Comparison of ENCODE assay signal across 1 cellular context in the genomic region with DNA sequence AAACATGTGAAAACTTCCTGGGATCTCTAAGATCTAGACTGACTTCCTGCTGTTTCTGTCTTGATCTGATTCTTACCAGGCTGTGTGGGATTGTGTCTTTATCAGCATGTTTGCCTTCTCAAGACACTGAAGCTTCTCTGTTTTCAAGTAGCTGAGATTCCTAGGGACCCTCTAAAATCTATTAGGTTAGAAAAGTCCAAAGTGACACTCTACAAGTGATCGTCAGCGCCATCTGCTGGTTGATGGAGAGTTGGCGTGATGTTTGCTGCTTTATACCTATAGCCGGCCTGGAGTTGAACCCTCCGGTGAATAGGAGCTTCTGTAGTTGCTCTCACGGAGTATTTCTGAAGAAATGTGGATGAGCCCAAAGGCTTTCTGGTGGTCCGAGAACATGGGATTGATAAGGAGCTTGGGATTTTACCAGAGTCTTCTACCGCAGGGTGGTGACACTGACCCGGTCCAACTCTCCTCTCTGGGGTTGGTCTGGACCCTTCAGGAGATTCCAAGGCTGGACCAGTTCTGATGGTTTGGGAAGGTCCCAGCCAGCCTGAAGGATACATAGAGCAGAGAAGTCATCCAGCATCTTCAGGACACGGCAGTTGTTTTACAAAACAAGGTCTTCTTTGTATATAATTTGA.
TF ChIP-seq lines count a peak whose summit lies in the region.

No MANE protein-coding gene starts in this region.

TF ChIP-seq in GM23338, 12 proteins besides CTCF, POLR2A, EP300 and RAD21 (continued from another document):
- TF ChIP-seq, protein P1, sequence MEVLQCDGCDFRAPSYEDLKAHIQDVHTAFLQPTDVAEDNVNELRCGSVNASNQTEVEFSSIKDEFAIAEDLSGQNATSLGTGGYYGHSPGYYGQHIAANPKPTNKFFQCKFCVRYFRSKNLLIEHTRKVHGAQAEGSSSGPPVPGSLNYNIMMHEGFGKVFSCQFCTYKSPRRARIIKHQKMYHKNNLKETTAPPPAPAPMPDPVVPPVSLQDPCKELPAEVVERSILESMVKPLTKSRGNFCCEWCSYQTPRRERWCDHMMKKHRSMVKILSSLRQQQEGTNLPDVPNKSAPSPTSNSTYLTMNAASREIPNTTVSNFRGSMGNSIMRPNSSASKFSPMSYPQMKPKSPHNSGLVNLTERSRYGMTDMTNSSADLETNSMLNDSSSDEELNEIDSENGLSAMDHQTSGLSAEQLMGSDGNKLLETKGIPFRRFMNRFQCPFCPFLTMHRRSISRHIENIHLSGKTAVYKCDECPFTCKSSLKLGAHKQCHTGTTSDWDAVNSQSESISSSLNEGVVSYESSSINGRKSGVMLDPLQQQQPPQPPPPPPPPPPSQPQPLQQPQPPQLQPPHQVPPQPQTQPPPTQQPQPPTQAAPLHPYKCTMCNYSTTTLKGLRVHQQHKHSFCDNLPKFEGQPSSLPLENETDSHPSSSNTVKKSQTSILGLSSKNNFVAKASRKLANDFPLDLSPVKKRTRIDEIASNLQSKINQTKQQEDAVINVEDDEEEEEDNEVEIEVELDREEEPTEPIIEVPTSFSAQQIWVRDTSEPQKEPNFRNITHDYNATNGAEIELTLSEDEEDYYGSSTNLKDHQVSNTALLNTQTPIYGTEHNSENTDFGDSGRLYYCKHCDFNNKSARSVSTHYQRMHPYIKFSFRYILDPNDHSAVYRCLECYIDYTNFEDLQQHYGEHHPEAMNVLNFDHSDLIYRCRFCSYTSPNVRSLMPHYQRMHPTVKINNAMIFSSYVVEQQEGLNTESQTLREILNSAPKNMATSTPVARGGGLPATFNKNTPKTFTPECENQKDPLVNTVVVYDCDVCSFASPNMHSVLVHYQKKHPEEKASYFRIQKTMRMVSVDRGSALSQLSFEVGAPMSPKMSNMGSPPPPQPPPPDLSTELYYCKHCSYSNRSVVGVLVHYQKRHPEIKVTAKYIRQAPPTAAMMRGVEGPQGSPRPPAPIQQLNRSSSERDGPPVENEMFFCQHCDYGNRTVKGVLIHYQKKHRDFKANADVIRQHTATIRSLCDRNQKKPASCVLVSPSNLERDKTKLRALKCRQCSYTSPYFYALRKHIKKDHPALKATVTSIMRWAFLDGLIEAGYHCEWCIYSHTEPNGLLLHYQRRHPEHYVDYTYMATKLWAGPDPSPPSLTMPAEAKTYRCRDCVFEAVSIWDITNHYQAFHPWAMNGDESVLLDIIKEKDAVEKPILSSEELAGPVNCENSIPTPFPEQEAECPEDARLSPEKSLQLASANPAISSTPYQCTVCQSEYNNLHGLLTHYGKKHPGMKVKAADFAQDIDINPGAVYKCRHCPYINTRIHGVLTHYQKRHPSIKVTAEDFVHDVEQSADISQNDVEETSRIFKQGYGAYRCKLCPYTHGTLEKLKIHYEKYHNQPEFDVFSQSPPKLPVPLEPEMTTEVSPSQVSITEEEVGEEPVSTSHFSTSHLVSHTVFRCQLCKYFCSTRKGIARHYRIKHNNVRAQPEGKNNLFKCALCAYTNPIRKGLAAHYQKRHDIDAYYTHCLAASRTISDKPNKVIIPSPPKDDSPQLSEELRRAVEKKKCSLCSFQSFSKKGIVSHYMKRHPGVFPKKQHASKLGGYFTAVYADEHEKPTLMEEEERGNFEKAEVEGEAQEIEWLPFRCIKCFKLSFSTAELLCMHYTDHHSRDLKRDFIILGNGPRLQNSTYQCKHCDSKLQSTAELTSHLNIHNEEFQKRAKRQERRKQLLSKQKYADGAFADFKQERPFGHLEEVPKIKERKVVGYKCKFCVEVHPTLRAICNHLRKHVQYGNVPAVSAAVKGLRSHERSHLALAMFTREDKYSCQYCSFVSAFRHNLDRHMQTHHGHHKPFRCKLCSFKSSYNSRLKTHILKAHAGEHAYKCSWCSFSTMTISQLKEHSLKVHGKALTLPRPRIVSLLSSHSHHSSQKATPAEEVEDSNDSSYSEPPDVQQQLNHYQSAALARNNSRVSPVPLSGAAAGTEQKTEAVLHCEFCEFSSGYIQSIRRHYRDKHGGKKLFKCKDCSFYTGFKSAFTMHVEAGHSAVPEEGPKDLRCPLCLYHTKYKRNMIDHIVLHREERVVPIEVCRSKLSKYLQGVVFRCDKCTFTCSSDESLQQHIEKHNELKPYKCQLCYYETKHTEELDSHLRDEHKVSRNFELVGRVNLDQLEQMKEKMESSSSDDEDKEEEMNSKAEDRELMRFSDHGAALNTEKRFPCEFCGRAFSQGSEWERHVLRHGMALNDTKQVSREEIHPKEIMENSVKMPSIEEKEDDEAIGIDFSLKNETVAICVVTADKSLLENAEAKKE (CRISPR knock-in tag; IDR thresholded peaks at IDR 0.05): no peak
